16 cellular contexts compared by ENCODE assay signal in the genomic region with DNA sequence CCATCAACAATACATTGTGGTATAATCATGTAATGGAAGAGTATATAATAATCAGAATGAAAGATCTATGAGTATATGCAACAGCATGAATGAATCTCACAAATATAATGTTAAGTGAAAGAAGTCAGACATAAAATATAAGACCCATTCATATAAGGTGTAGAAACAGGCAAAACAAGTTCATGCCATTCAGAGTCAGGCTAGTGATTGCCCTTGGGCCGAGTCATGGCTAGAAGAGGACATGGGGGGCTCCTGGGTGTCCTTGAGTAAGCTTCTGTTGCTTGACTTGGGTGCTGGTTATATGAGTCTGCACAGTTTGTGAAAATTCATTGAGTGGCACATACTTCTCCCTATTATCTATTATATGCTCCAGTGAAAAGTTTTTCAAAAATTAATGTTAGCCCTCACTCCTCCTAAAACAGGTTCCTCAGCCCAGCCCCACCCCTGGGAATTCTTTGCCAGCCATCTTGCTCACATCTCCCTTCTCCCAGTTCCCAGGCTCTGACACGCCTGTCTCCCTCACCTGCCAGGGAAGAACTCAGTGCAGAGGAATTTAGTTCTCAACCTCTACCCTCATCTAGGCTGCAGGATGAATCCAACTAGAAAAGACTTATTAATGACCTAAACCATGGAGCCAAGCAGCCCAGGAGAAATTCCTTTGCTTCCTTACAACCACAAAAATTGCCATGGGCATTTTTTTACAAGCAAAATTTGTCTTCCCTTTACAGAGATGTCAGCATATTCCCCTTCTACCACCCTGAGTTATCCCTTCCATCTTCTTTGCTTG. TPM values are rescaled to one million over a fixed set of nuclear protein-coding genes. Genes with fewer than 3 reads are reported as not detected.
DNase-seq lines count a peak whose midpoint lies in the region; ATAC-seq and TF ChIP-seq lines count a peak whose summit lies in the region.
"Had no signal": no experiment of that assay in that cellular context is flagged by ENCODE, and none has a peak within 500 bp of the region (broad histone marks: within the 10 kb centered on the region; RNA-seq: fewer than 3 reads in every experiment).

No MANE protein-coding gene starts in this region.

- H3K27me3 ChIP-seq in left lung = no peaks in the 10 kb centered on the region

- peaks cover 0 to 23% of the 10 kb centered on the region in 2 donors for H3K4me1 ChIP-seq in left lung

- no peaks in the 10 kb centered on the region for H3K36me3 ChIP-seq in left lung
- H3K36me3 ChIP-seq: thoracic aorta had no signal

- ATAC-seq in left lung = peak; percentile 35

- H3K27ac ChIP-seq in left lung = no peak overlapping the region
- H3K27ac ChIP-seq: C4-2B, thoracic aorta had no signal

- TF ChIP-seq CTCF in astrocyte of the cerebellum (IDR thresholded peaks at IDR 0.05; ENCODE audit: low read depth, low read length, missing control alignments) = no peak
- no peak for TF ChIP-seq CTCF in left lung (IDR thresholded peaks at IDR 0.05)

- H3K4me3 ChIP-seq in astrocyte of the cerebellum (ENCODE audit: low read depth, low read length) = no peak overlapping the region
- H3K4me3 ChIP-seq in left lung = no peak overlapping the region
- H3K4me3 ChIP-seq: coronary artery, thoracic aorta had no signal

- in situ Hi-C loops in astrocyte of the cerebellum (cut with HindIII; ENCODE audit: low sequenced_read_pairs) = loop anchor here (5.0 kb wide), 1 partner anchor 101 kb away; no protein-coding TSS in a partner anchor

- intact Hi-C loops in left lung (cut with DNase I) = no loop called here

- peak; percentile 71 for DNase-seq in AG20443 (ENCODE audit: low spot score)
- DNase-seq in HT1080 (ENCODE audit: low read depth) = peak; percentile 60
- DNase-seq in astrocyte of the cerebellum (ENCODE audit: low read depth) = peak; percentile 58
- DNase-seq in left lung = no peak
- no peak for DNase-seq in RKO (ENCODE audit: low spot score)
- DNase-seq in stimulated activated CD4-positive, alpha-beta T cell treated with anti-CD3 and anti-CD28 coated beads, Interleukin-4, amount 100 ng/mL, for 24 hours = no peak
- no peak for DNase-seq in dedifferentiated amniotic fluid mesenchymal stem cell (ENCODE audit: extremely low spot score)
- DNase-seq in activated CD4-positive, alpha-beta T cell treated with anti-CD3 and anti-CD28 coated beads, Interleukin-2, amount 50 U/mL, for 48 hours = no peak
- DNase-seq: activated CD4-positive, alpha-beta memory T cell treated with anti-CD3 and anti-CD28 coated beads, Interleukin-2, amount 10 ng/mL, durations not matched to agents 7 days and 5 days; activated naive CD4-positive, alpha-beta T cell treated with anti-CD3 and anti-CD28 coated beads for 36 hours; head of caudate nucleus; NCI-H1105 treated with DMSO at 0.1 percent for 48 hours; NCI-H69 had no signal

- H3K9me3 ChIP-seq in left lung = no peaks in the 10 kb centered on the region
- H3K9me3 ChIP-seq: thoracic aorta had no signal

RNA-seq across cellular contexts. Expression of gene NFAT5, which starts 52.4 kb away (rescaled TPM):
- 4.2 and 5.8 TPM in 2 replicates for total RNA-seq in HT1080 (2014; rRNA removed; shearing (Covaris generic))
- polyA plus RNA-seq in HT1080 (2015; cell fraction: cytosol; rRNA removed) = 7.5 and 10.6 TPM in 2 replicates
- polyA plus RNA-seq in HT1080 (2015; cell fraction: nucleus; rRNA removed) = 25.6 and 26.5 TPM in 2 replicates
- total RNA-seq in left lung = 10 to 100 TPM; 44.8 to 53.5 TPM

Comparison
In these comparisons a context has a peak if more than half of its experiments do, and no peak if none do; other contexts are left out.
1. DNase-seq: peak in AG20443 (single experiment), HT1080 (single experiment) and astrocyte of the cerebellum (single experiment); none in left lung (0 of 2), RKO (single experiment), stimulated activated CD4-positive, alpha-beta T cell treated with anti-CD3 and anti-CD28 coated beads, Interleukin-4, amount 100 ng/mL, for 24 hours (single experiment), dedifferentiated amniotic fluid mesenchymal stem cell (single experiment) and activated CD4-positive, alpha-beta T cell treated with anti-CD3 and anti-CD28 coated beads, Interleukin-2, amount 50 U/mL, for 48 hours (0 of 2).